ENCODE assay signal across 9 cellular contexts in the genomic region with DNA sequence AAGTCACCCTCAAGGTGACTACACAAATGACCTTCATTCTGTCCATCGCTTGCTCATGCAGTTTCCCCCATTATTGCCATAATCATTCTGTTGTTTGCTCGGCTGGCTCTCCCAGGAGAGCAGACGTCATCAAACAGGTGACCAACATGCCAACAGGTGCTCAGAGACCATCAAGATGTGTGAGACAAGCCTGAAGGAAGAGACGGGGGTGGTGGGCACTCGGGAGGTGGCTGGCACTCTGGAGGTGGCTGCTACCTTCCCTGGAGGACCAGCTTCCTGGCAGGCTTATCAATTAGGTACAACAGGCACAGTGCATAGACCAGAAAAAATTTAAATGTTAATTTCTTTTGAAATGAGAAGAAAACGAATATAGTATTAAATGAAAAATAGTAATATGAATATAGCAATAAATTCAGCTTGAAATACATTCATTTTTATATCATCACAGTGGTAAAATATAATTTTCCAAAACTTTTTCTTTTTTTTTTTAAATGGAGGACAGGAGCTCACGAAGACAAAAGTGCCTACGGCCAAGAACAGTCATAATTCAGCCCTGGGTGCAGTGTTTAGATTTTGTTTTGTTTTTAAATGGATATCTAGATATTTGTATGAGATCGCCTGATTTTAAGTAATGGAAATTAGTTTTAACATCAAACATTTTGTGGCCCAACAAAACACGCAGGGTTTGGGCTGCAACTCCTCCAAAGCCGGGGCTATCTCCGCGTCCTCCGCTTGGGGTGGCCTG. TPM values are rescaled to one million over a fixed set of nuclear protein-coding genes. Genes with fewer than 3 reads are reported as not detected.
A peak's percentile ranks its signal among the peaks of the same experiment; 100 is the strongest.
DNase-seq lines count a peak whose midpoint lies in the region; ATAC-seq and TF ChIP-seq lines count a peak whose summit lies in the region.
"Had no signal": no experiment of that assay in that cellular context is flagged by ENCODE, and none has a peak within 500 bp of the region (broad histone marks: within the 10 kb centered on the region; RNA-seq: fewer than 3 reads in every experiment).

No MANE protein-coding gene starts in this region.

- H3K18ac ChIP-seq in H9 (ENCODE audit: insufficient read length, low read depth, low read length) = no peak overlapping the region

- H3K27ac ChIP-seq in A673 (ENCODE audit: low read depth, low read length, poor library complexity, severe bottlenecking) (peak overlapping the region; percentile 99), H9 (ENCODE audit: insufficient read length, low read depth, low read length) (no peak overlapping the region), SK-N-SH (ENCODE audit: low read depth in 2 of 2, low read length in 1 of 2) (peak overlapping the region; percentile 95 to 99), epithelial cell of prostate (peak overlapping the region; percentile 92), osteoblast (ENCODE audit: low read depth, low read length) (peak overlapping the region; percentile 64)

- peaks cover 0 to 12% (median 2%) of the 10 kb centered on the region in 3 experiments; a peak in 3 of 7 replicates for H3K36me3 Mint-ChIP-seq in H9 (ENCODE audit: insufficient read depth in 1 of 3, low read depth in 3 of 3)

- TF ChIP-seq CTCF in A673 (conservative IDR thresholded peaks at IDR 0.05; ENCODE audit: low read depth, low read length) (no peak; the same call in 1 of the 2 replicates), H9 (conservative IDR thresholded peaks at IDR 0.05) (no peak; the same call in 2 of the 3 replicates), SK-N-SH (IDR thresholded peaks at IDR 0.05) (no peak; the same call in 1 of the 2 replicates), osteoblast (IDR thresholded peaks at IDR 0.05; ENCODE audit: extremely low read depth, low read depth, low read length) (no peak)

- intact Hi-C loops in A673 (cut with micrococcal nuclease; ENCODE audit: unreplicated experiment) = no loop called here

- H3F3A ChIP-seq in SK-N-SH (replicated peaks; ENCODE audit: insufficient read depth) = peaks cover 21% of the 10 kb centered on the region

- H3K4me2 ChIP-seq in H9 (ENCODE audit: insufficient read depth, insufficient read length, low read length) = peak overlapping the region; percentile 47
- peak overlapping the region; percentile 69 for H3K4me2 ChIP-seq in SK-N-SH
- H3K4me2 ChIP-seq in osteoblast (ENCODE audit: insufficient read depth, low read length) = peak overlapping the region; percentile 87

- H3K23me2 ChIP-seq in H9 (ENCODE audit: insufficient read length, low read depth, low read length, poor library complexity, severe bottlenecking) = peaks cover 6% of the 10 kb centered on the region

- DNase-seq in A673 (ENCODE audit: low spot score) (no peak), H9 (no peak), SK-N-SH (peak; percentile 40), epithelial cell of prostate (ENCODE audit: low read depth, low spot score) (no peak), osteoblast (ENCODE audit: insufficient read length, low spot score, missing footprints) (peak; percentile 52), UCSD-AML1 (lab: John Stamatoyannopoulos, UW; ENCODE audit: unreplicated experiment) (no peak)

- no peak overlapping the region for H3K23ac ChIP-seq in H9 (ENCODE audit: insufficient read length, low read depth, low read length)

- no peak overlapping the region for H2BK20ac ChIP-seq in H9 (ENCODE audit: low read depth, low read length, poor library complexity, severe bottlenecking)

- CTCF ChIA-PET in A673 (lab: Charles Lee) = interaction anchor here (0.6 kb wide), 1 partner anchor 307 kb away, joined by 3 read pairs; no protein-coding TSS in a partner anchor
- CTCF ChIA-PET in SK-N-SH (lab: Yijun Ruan, JAX) = interaction anchor here (0.6 to 3.4 kb wide), 17 partner anchors 9 to 803 kb away, joined by 3 to 22 read pairs (median 4); no protein-coding TSS in a partner anchor

- H3K56ac ChIP-seq in H9 (ENCODE audit: insufficient read length, low read depth, low read length) = no peak overlapping the region

- H3K4ac ChIP-seq in H9 (ENCODE audit: low read depth, low read length) = no peak overlapping the region

- H2BK5ac ChIP-seq in H9 (ENCODE audit: insufficient read length, low read length) = no peak overlapping the region

- POLR2A ChIA-PET in A673 (lab: Charles Lee; ENCODE audit: low non-redundant PET) = interaction anchor here (0.6 kb wide), 1 partner anchor 523 kb away, joined by 3 read pairs; no protein-coding TSS in a partner anchor
- POLR2A ChIA-PET in SK-N-SH (lab: Yijun Ruan, JAX) = interaction anchor here (0.6 to 2.5 kb wide), 16 partner anchors 9 to 909 kb away, joined by 3 to 15 read pairs (median 6); partner anchors contain the start of genes HAAO and THADA

- H3K4me1 ChIP-seq in A673 (ENCODE audit: insufficient read depth, low read length, poor library complexity, severe bottlenecking) (peaks cover 4% of the 10 kb centered on the region), H9 (ENCODE audit: insufficient read depth, low read length) (no peaks in the 10 kb centered on the region), SK-N-SH (ENCODE audit: control insufficient read depth in 1 of 2, insufficient read depth in 2 of 2, low read depth in 1 of 2, low read length in 1 of 2) (peaks cover 0 to 17% of the 10 kb centered on the region in 2 experiments; a peak in 1 of 4 replicates), osteoblast (ENCODE audit: insufficient read depth, low read length) (peaks cover 10% of the 10 kb centered on the region)

- H2BK15ac ChIP-seq in H9 (ENCODE audit: low read depth, low read length) = no peak overlapping the region

- no peak overlapping the region for H4K8ac ChIP-seq in H9 (replicated peaks; ENCODE audit: insufficient read length, low read depth, low read length)

- H3K27ac Mint-ChIP-seq in H9 = peak overlapping the region in 2 of 3 experiments; percentile 63 to 68; a peak in 1 of 7 replicates

- no peak overlapping the region for H3K14ac ChIP-seq in H9 (ENCODE audit: insufficient read depth, low read length)

- no peak overlapping the region for H3T11ph ChIP-seq in H9 (ENCODE audit: low read length)

- peaks cover 8 to 13% of the 10 kb centered on the region in 2 experiments; a peak in 4 of 5 replicates for H3K9me3 Mint-ChIP-seq in H9

- H3K36me3 ChIP-seq in A673 (ENCODE audit: insufficient read depth, low read length, poor library complexity, severe bottlenecking) = no peaks in the 10 kb centered on the region
- H3K36me3 ChIP-seq in SK-N-SH (replicated peaks in 1 of 2; ENCODE audit: control insufficient read depth in 1 of 2, insufficient read depth in 2 of 2, low read length in 1 of 2) = no peaks in the 10 kb centered on the region
- no peaks in the 10 kb centered on the region for H3K36me3 ChIP-seq in osteoblast (ENCODE audit: insufficient read depth, low read length)

- no TSS peak for BruUV-seq in A673 (replicated peaks; lab: Mats Ljungman, UMichigan)

- no peak overlapping the region for H3K9ac ChIP-seq in H9 (ENCODE audit: extremely low read depth, insufficient read length, low read length)
- peak overlapping the region; percentile 97 for H3K9ac ChIP-seq in SK-N-SH

- no peak overlapping the region for H2AK5ac ChIP-seq in H9 (ENCODE audit: insufficient read length, low read length)

- peaks cover 15% of the 10 kb centered on the region for H3K27me3 Mint-ChIP-seq in H9 (ENCODE audit: low read depth)

- TF ChIP-seq EP300 in SK-N-SH (IDR thresholded peaks at IDR 0.05; ENCODE audit: borderline replicate concordance in 1 of 2, low read depth in 1 of 2, low read length in 1 of 2) = no peak

- H4K5ac ChIP-seq in H9 (ENCODE audit: insufficient read length, low read depth, low read length) = no peak overlapping the region

- H3K4me3 Mint-ChIP-seq in H9 = peak overlapping the region; percentile 68 to 80

- H3K9me3 ChIP-seq in A673 (ENCODE audit: low read depth, low read length, poor library complexity, severe bottlenecking) = no peaks in the 10 kb centered on the region
- no peaks in the 10 kb centered on the region for H3K9me3 ChIP-seq in H9 (ENCODE audit: control insufficient read depth, low read depth, low read length)
- H3K9me3 ChIP-seq in SK-N-SH = no peaks in the 10 kb centered on the region
- H3K9me3 ChIP-seq in osteoblast (ENCODE audit: low read depth, low read length) = no peaks in the 10 kb centered on the region

- no peak overlapping the region for H2BK12ac ChIP-seq in H9 (ENCODE audit: insufficient read length, low read depth, low read length)

- H2BK120ac ChIP-seq in H9 (ENCODE audit: low read depth, low read length, poor library complexity, severe bottlenecking) = no peak overlapping the region

- TF ChIP-seq RAD21 in SK-N-SH (IDR thresholded peaks at IDR 0.05; ENCODE audit: low read length) = no peak

- no peak overlapping the region for H4K91ac ChIP-seq in H9 (ENCODE audit: insufficient read length, low read depth, low read length)

- H3K9me2 ChIP-seq in SK-N-SH = no peaks in the 10 kb centered on the region

- peaks cover 16 to 17% of the 10 kb centered on the region in 2 experiments for H3K4me1 Mint-ChIP-seq in H9

- H3K79me2 ChIP-seq in H9 (ENCODE audit: insufficient read depth, low read length) (no peaks in the 10 kb centered on the region), SK-N-SH (ENCODE audit: insufficient read depth) (no peaks in the 10 kb centered on the region), osteoblast (ENCODE audit: insufficient read depth, low read length) (no peaks in the 10 kb centered on the region)

- peak overlapping the region; percentile 75 for H3K4me3 ChIP-seq in A673 (ENCODE audit: low read depth, low read length, poor library complexity, severe bottlenecking)
- peak overlapping the region; percentile 67 to 75 for H3K4me3 ChIP-seq in SK-N-SH (ENCODE audit: low read depth in 2 of 2, low read length in 1 of 2)
- peak overlapping the region; percentile 68 for H3K4me3 ChIP-seq in osteoblast (ENCODE audit: insufficient read depth, low read length)

- WGBS in H9 (ENCODE audit: extremely low coverage, insufficient read length, low lambda C conversion rate) = no CpG with 5 or more reads among the region's 14 CpGs
- 39% methylated on average over 14 of the region's 14 CpGs for WGBS in SK-N-SH (ENCODE audit: low lambda C conversion rate)

- ATAC-seq in HG03280 (IDR thresholded peaks at IDR 0.05; ENCODE audit: unreplicated experiment) (no peak), GM21423 (IDR thresholded peaks at IDR 0.05; ENCODE audit: unreplicated experiment) (no peak)

- H3K27me3 ChIP-seq in A673 (replicated peaks; ENCODE audit: insufficient read depth, low read depth, low read length, poor library complexity) = no peaks in the 10 kb centered on the region
- 0 out of 2 replicates have a peak, but pooled peaks cover 2% of the 10 kb centered on the region for H3K27me3 ChIP-seq in H9 (ENCODE audit: insufficient read depth, low read length)
- no peaks in the 10 kb centered on the region for H3K27me3 ChIP-seq in SK-N-SH (ENCODE audit: insufficient read depth)
- no peaks in the 10 kb centered on the region for H3K27me3 ChIP-seq in osteoblast (ENCODE audit: insufficient read depth, low read length)

- no peak overlapping the region for H2AFZ ChIP-seq in H9 (ENCODE audit: low read length)
- H2AFZ ChIP-seq in SK-N-SH (ENCODE audit: low read depth) = peak overlapping the region; percentile 97
- H2AFZ ChIP-seq in osteoblast (ENCODE audit: low read length) = peak overlapping the region; percentile 57

- H3K79me1 ChIP-seq in H9 (ENCODE audit: insufficient read depth, low read depth, low read length, poor library complexity, severe bottlenecking) = no peaks in the 10 kb centered on the region

- H4K20me1 ChIP-seq in H9 (ENCODE audit: control insufficient read depth, insufficient read depth, insufficient read length) = no peaks in the 10 kb centered on the region
- no peaks in the 10 kb centered on the region for H4K20me1 ChIP-seq in SK-N-SH (ENCODE audit: insufficient read depth)
- H4K20me1 ChIP-seq in osteoblast (ENCODE audit: insufficient read depth, low read length) = no peaks in the 10 kb centered on the region

RNA-seq across cellular contexts. Expression of gene HAAO, which starts 16.9 kb away (rescaled TPM):
- 2.4 and 3.6 TPM in 2 replicates for total RNA-seq in A673 (2021)
- total RNA-seq in H9 (2021) = 5.3 and 6.6 TPM in 2 replicates
- not detected in 2 replicates for polyA plus RNA-seq in SK-N-SH (2012; rRNA removed)
- polyA plus RNA-seq in SK-N-SH (2012; cell fraction: cytosol; rRNA removed) = not detected in 2 replicates
- not detected in 2 replicates for polyA plus RNA-seq in SK-N-SH (2012; cell fraction: nucleus; rRNA removed)
- total RNA-seq in osteoblast = 0.72 and 1.8 TPM in 2 replicates

RNA-seq across cellular contexts. Expression of gene OXER1, which starts 45.4 kb away (rescaled TPM):
- total RNA-seq in A673 (2021) (0.46 and 0.90 TPM in 2 replicates), H9 (2021) (1.6 TPM in 2 replicates), osteoblast (0.29 TPM in 1 of 2 replicates, not detected in the other)
- not detected in 2 replicates for polyA plus RNA-seq in SK-N-SH (2012; rRNA removed)
- polyA plus RNA-seq in SK-N-SH (2012; cell fraction: cytosol; rRNA removed) = not detected in 2 replicates
- 0.04 TPM in 1 of 2 replicates, not detected in the other for polyA plus RNA-seq in SK-N-SH (2012; cell fraction: nucleus; rRNA removed)
- total RNA-seq: pulmonary artery endothelial cell had no signal

Comparison
In these comparisons a context has a peak if more than half of its experiments do, and no peak if none do; other contexts are left out.
1. DNase-seq: peak in SK-N-SH (single experiment) and osteoblast (single experiment); none in A673 (single experiment), H9 (single experiment), epithelial cell of prostate (single experiment) and UCSD-AML1 (single experiment).
2. Peak in every context shown above with its lines, with median percentiles within 50 percentile points of each other: H3K4me3 ChIP-seq and H3K4me2 ChIP-seq.